Comparison of ENCODE assay signal across 18 cellular contexts in genomic region chr9:85055506-85056202, GRCh38.
DNase-seq lines count a peak whose midpoint lies in the region; ATAC-seq and TF ChIP-seq lines count a peak whose summit lies in the region.
"Had no signal": no experiment of that assay in that cellular context is flagged by ENCODE, and none has a peak within 500 bp of the region (broad histone marks: within the 10 kb centered on the region; RNA-seq: fewer than 3 reads in every experiment).

No MANE protein-coding gene starts in this region.

- H3K4me1 Mint-ChIP-seq in WTC11: peaks cover 7% of the 10 kb centered on the region
- H3K4me1 Mint-ChIP-seq: activated T-helper 17 cell treated with anti-CD3 and anti-CD28 coated beads, Interleukin-2, amount 50 U/mL, for 72 hours; CD8-positive, alpha-beta memory T cell had no signal

- TF ChIP-seq CTCF in WTC11 (IDR thresholded peaks at IDR 0.05) (no peak), left lung (IDR thresholded peaks at IDR 0.05) (no peak)

- H3K9me3 ChIP-seq in left lung: no peaks in the 10 kb centered on the region
- H3K9me3 ChIP-seq: heart right ventricle, SJSA1 had no signal

- peaks cover 9% of the 10 kb centered on the region for H3K9me3 Mint-ChIP-seq in WTC11
- H3K9me3 Mint-ChIP-seq: activated CD8-positive, alpha-beta T cell treated with anti-CD3 and anti-CD28 coated beads for 36 hours; activated T-helper 17 cell treated with anti-CD3 and anti-CD28 coated beads, Interleukin-2, amount 50 U/mL, for 72 hours had no signal

- no peak overlapping the region for H3K27ac Mint-ChIP-seq in WTC11
- H3K27ac Mint-ChIP-seq: activated CD8-positive, alpha-beta T cell treated with anti-CD3 and anti-CD28 coated beads for 36 hours; activated T-helper 17 cell treated with anti-CD3 and anti-CD28 coated beads, Interleukin-2, amount 50 U/mL, for 72 hours; progenitor cell of endocrine pancreas had no signal

- H3K27me3 ChIP-seq in left lung: no peaks in the 10 kb centered on the region
- H3K27me3 ChIP-seq: SJSA1, stomach had no signal

- no peak overlapping the region for H3K27ac ChIP-seq in left lung
- H3K27ac ChIP-seq: GM23248, heart right ventricle, SJSA1, stomach had no signal

- POLR2A ChIA-PET in WTC11 (lab: Charles Lee): no interaction called here

- CTCF ChIA-PET in WTC11 (lab: Charles Lee): no interaction called here

- no peak overlapping the region for H3K4me3 ChIP-seq in left lung
- H3K4me3 ChIP-seq: GM23248, heart right ventricle, SJSA1, stomach had no signal

- no peaks in the 10 kb centered on the region for H3K27me3 Mint-ChIP-seq in WTC11 (ENCODE audit: low read depth)
- H3K27me3 Mint-ChIP-seq: progenitor cell of endocrine pancreas had no signal

- H3K4me3 Mint-ChIP-seq in WTC11: no peak overlapping the region
- H3K4me3 Mint-ChIP-seq: activated CD8-positive, alpha-beta T cell treated with anti-CD3 and anti-CD28 coated beads for 36 hours; activated T-helper 17 cell treated with anti-CD3 and anti-CD28 coated beads, Interleukin-2, amount 50 U/mL, for 72 hours; CD8-positive, alpha-beta memory T cell had no signal

- no peaks in the 10 kb centered on the region for H3K36me3 Mint-ChIP-seq in WTC11
- H3K36me3 Mint-ChIP-seq: CD8-positive, alpha-beta memory T cell had no signal

- H3K4me1 ChIP-seq in left lung: no peaks in the 10 kb centered on the region
- H3K4me1 ChIP-seq: heart right ventricle, SJSA1, stomach had no signal

- DNase-seq in inferior parietal cortex (ENCODE audit: extremely low spot score): no peak
- DNase-seq in WTC11 (ENCODE audit: low spot score): no peak
- no peak for DNase-seq in amygdala (lab: John Stamatoyannopoulos, UW)
- no peak for DNase-seq in left lung
- DNase-seq: activated CD8-positive, alpha-beta T cell treated with anti-CD3 and anti-CD28 coated beads for 36 hours; CD8-positive, alpha-beta memory T cell; cortex of kidney; GM23248; heart right ventricle; NCI-H1105 treated with DMSO at 0.1 percent for 48 hours; stomach had no signal

- ATAC-seq in GM18502 (IDR thresholded peaks at IDR 0.05; ENCODE audit: poor library complexity, unreplicated experiment) (peak; percentile 77), GM19463 (IDR thresholded peaks at IDR 0.05; ENCODE audit: unreplicated experiment) (peak; percentile 53), HG02678 (IDR thresholded peaks at IDR 0.05; ENCODE audit: unreplicated experiment) (peak; percentile 73), HG03378 (IDR thresholded peaks at IDR 0.05; ENCODE audit: unreplicated experiment) (peak; percentile 61), WTC11 (no peak), left lung (no peak)
- ATAC-seq: activated CD8-positive, alpha-beta T cell treated with anti-CD3 and anti-CD28 coated beads for 36 hours; activated T-helper 17 cell treated with anti-CD3 and anti-CD28 coated beads, Interleukin-2, amount 50 U/mL, for 72 hours; heart right ventricle had no signal

- intact Hi-C loops in left lung (cut with DNase I): no loop called here

- H3K36me3 ChIP-seq in left lung: no peaks in the 10 kb centered on the region
- H3K36me3 ChIP-seq: heart right ventricle, SJSA1, stomach had no signal

TF ChIP-seq in WTC11, 78 proteins besides CTCF, POLR2A, EP300 and RAD21:
- TF ChIP-seq AR (CRISPR knock-in tag; IDR thresholded peaks at IDR 0.05) (no peak), FOXK1 (CRISPR knock-in tag; IDR thresholded peaks at IDR 0.05) (no peak), SOX15 (CRISPR knock-in tag; IDR thresholded peaks at IDR 0.05) (no peak), TP53 (CRISPR knock-in tag; IDR thresholded peaks at IDR 0.05) (no peak), TCF7 (CRISPR knock-in tag; IDR thresholded peaks at IDR 0.05; ENCODE audit: low read depth) (no peak), ZNF281 (CRISPR knock-in tag; IDR thresholded peaks at IDR 0.05) (no peak), NFATC4 (CRISPR knock-in tag; IDR thresholded peaks at IDR 0.05) (no peak)
TF ChIP-seq in WTC11: peak in this region for 0.

Comparison
In these comparisons a context has a peak if more than half of its experiments do, and no peak if none do; other contexts are left out.
1. ATAC-seq: peak in GM18502 (single experiment), GM19463 (single experiment), HG02678 (single experiment) and HG03378 (single experiment); none in WTC11 (single experiment) and left lung (single experiment).